In the genomic region with DNA sequence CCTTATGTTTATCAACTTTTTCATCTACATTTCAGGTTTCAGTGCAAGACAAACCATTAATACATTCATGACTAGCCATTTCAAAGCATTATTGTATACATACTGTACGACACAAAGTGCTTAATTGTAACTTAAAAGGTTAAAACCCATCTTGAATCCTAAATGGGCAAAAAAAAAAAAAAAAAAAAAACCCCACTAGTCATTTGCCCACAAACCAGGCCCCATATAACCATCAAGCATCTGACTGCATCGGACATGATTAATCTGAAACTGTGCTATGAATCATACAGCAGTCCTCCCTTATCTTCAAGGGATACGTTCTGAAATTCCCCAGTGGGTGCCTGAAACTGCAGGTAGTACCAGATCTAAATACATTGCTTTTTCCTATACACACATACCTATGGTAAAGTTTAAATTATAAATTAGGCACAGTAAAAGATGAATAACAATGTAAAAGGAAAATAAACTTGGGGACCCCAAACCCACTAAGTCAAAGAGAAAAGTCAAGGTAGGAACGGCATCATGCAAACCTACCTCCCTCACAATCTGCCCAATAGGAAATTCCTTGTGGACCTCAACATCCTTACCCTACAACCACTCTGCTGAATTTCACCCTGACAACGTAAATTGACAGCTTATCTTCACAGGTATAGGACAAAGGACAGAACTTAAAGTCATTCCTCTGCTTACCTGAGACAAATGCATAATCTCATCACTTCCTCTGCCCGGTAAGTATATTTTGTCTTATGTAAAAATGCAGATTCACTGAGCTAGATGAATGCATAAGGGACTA, we compare ENCODE assay signal across 8 cellular contexts. TPM values are rescaled to one million over a fixed set of nuclear protein-coding genes. Genes with fewer than 3 reads are reported as not detected.
DNase-seq lines count a peak whose midpoint lies in the region; ATAC-seq and TF ChIP-seq lines count a peak whose summit lies in the region.

No MANE protein-coding gene starts in this region.

- TF ChIP-seq CTCF in KMS-11 (conservative IDR thresholded peaks at IDR 0.05; ENCODE audit: low read depth, low read length) (no peak), Peyer's patch (IDR thresholded peaks at IDR 0.05) (no peak)

- H4K20me1 ChIP-seq in KMS-11 (ENCODE audit: insufficient read depth) = peaks cover 34% of the 10 kb centered on the region

- H3K79me2 ChIP-seq in KMS-11 (ENCODE audit: insufficient read depth, low read depth) = peaks cover 88% of the 10 kb centered on the region

- H3K9me3 ChIP-seq in subcutaneous abdominal adipose tissue (ENCODE audit: control insufficient read depth in 5 of 5, low read length in 5 of 5) (no peaks in the 10 kb centered on the region), Peyer's patch (no peaks in the 10 kb centered on the region)

- no peak for TF ChIP-seq POLR2A in Peyer's patch (IDR thresholded peaks at IDR 0.05)

- H3K4me1 ChIP-seq in KMS-11 (ENCODE audit: low read depth, poor library complexity, severe bottlenecking) (peaks cover 85% of the 10 kb centered on the region), subcutaneous abdominal adipose tissue (ENCODE audit: control insufficient read depth in 5 of 5, insufficient read depth in 5 of 5, low read length in 5 of 5) (peaks cover 2 to 51% (median 36%) of the 10 kb centered on the region in 5 donors), Peyer's patch (peaks cover 0 to 66% (median 0%) of the 10 kb centered on the region in 4 donors)

- peak; percentile 58 for ATAC-seq in GM21528 (IDR thresholded peaks at IDR 0.05; ENCODE audit: low FRiP score, unreplicated experiment)

- H3K27ac ChIP-seq in KMS-11 (no peak overlapping the region), subcutaneous abdominal adipose tissue (ENCODE audit: low read depth, low read length) (peak overlapping the region; percentile 42), Peyer's patch (no peak overlapping the region)

- H3K4me2 ChIP-seq in KMS-11 = peak overlapping the region; percentile 57

- H3K36me3 ChIP-seq in KMS-11 (ENCODE audit: insufficient read depth) = no peaks in the 10 kb centered on the region
- no peaks in the 10 kb centered on the region for H3K36me3 ChIP-seq in subcutaneous abdominal adipose tissue (ENCODE audit: control insufficient read depth in 5 of 5, insufficient read depth in 5 of 5, low read length in 5 of 5)
- H3K36me3 ChIP-seq in Peyer's patch = no peaks in the 10 kb centered on the region

- H3K9ac ChIP-seq in KMS-11 = no peak overlapping the region
- no peak overlapping the region for H3K9ac ChIP-seq in subcutaneous abdominal adipose tissue (ENCODE audit: low read length in 5 of 5)

- H3K4me3 ChIP-seq in KMS-11 (IDR thresholded peaks at IDR 0.05; ENCODE audit: insufficient read depth, low read depth, low read length) (no peak overlapping the region), subcutaneous abdominal adipose tissue (ENCODE audit: low read depth in 1 of 5, low read length in 5 of 5) (no peak overlapping the region), Peyer's patch (no peak overlapping the region)

- DNase-seq in ELR (ENCODE audit: low read depth) = peak; percentile 95
- DNase-seq in cerebellar cortex (ENCODE audit: low spot score) = peak; percentile 3
- DNase-seq in NOMO-1 treated with dmso at 0.1 percent for 144 hours (lab: John Stamatoyannopoulos, UW; ENCODE audit: unreplicated experiment) = no peak
- no peak for DNase-seq in Peyer's patch
- no peak for DNase-seq in OCI-M2 (lab: John Stamatoyannopoulos, UW; ENCODE audit: unreplicated experiment)

- H2AFZ ChIP-seq in KMS-11 (ENCODE audit: low read depth) = no peak overlapping the region

- no peaks in the 10 kb centered on the region for H3K27me3 ChIP-seq in KMS-11 (ENCODE audit: insufficient read depth, low read depth)
- H3K27me3 ChIP-seq in subcutaneous abdominal adipose tissue (ENCODE audit: control insufficient read depth in 5 of 5, insufficient read depth in 4 of 5, low read length in 5 of 5) = no peaks in the 10 kb centered on the region
- no peaks in the 10 kb centered on the region for H3K27me3 ChIP-seq in Peyer's patch

RNA-seq across cellular contexts. Expression of a gene that starts 14.3 kb away (rescaled TPM):
- 10 to 100 TPM in 3 of 4 donors, 1 to 10 TPM in 1; 8.3 to 24.5 (median 19.3) TPM for total RNA-seq in Peyer's patch

Comparison
In these comparisons a context has a peak if more than half of its experiments do, and no peak if none do; other contexts are left out.
1. DNase-seq: peak in ELR (single experiment) and cerebellar cortex (single experiment); none in NOMO-1 treated with dmso at 0.1 percent for 144 hours (single experiment), Peyer's patch (0 of 3) and OCI-M2 (single experiment).